In the genomic region with DNA sequence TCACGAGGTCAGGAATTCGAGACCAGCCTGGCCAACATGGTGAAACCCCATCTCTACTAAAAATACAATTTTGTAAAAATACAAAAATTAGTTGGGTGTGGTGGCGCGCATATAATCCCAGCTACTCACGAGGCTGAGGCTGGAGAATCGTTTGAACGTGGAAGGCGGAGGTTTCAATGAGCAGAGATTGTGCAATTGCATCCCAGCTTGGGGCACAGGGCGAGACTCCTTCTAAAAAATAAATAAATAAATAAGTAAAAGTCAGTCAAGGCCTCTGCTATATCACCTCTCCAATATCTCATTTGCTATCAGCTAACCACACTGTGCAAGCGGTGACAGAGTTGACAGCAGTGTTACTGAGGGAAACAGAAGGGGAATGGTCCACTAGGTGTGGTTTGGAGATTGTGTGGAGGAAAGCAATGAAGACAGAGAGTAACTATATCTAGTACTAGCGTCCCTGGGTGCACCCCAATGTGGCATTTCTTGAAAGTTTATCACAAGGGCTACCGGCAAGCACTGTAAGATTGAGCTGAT, we compare ENCODE assay signal across 8 cellular contexts.
"Had no signal": no experiment of that assay in that cellular context is flagged by ENCODE, and none has a peak within 500 bp of the region (broad histone marks: within the 10 kb centered on the region; RNA-seq: fewer than 3 reads in every experiment).

No MANE protein-coding gene starts in this region.

- ATAC-seq: GM12878 had no signal

- FAIRE-seq: G401.6, GM12878, GM12891, GM12892, GM18507, GM19239 had no signal

- DNase-seq: GDM1, GF-D8 had no signal

- H3K4me3 ChIP-seq: GM12878 had no signal
